Comparison of ENCODE assay signal across 8 cellular contexts in genomic region chr3:170811928-170812591, GRCh38. TPM values are rescaled to one million over a fixed set of nuclear protein-coding genes. Genes with fewer than 3 reads are reported as not detected.
DNase-seq lines count a peak whose midpoint lies in the region; ATAC-seq and TF ChIP-seq lines count a peak whose summit lies in the region.

No MANE protein-coding gene starts in this region.

- H3K36me3 ChIP-seq in sigmoid colon: no peaks in the 10 kb centered on the region

- TF ChIP-seq EP300 in sigmoid colon (IDR thresholded peaks at IDR 0.05): no peak

- no peak overlapping the region for H3K4me3 ChIP-seq in right cardiac atrium (ENCODE audit: low read length)
- no peak overlapping the region for H3K4me3 ChIP-seq in sigmoid colon

- H3K27me3 Mint-ChIP-seq in T-helper 17 cell: peaks cover 16% of the 10 kb centered on the region

- no peak for TF ChIP-seq POLR2A in sigmoid colon (IDR thresholded peaks at IDR 0.05)

- 65% methylated on average over 8 of the region's 8 CpGs for WGBS in right cardiac atrium
- WGBS in sigmoid colon, 2 donors: 55 to 74% methylated on average over 8 of the region's 8 CpGs

- H3K9me3 ChIP-seq in T-helper 17 cell (ENCODE audit: control insufficient read depth, low read length, poor library complexity, severe bottlenecking) (no peaks in the 10 kb centered on the region), right cardiac atrium (ENCODE audit: control insufficient read depth, low read length) (no peaks in the 10 kb centered on the region), sigmoid colon (no peaks in the 10 kb centered on the region)

- no peaks in the 10 kb centered on the region for H3K4me1 ChIP-seq in right cardiac atrium (ENCODE audit: control insufficient read depth, insufficient read depth, low read length)
- peaks cover 0 to 11% (median 2%) of the 10 kb centered on the region in 4 donors for H3K4me1 ChIP-seq in sigmoid colon

- DNase-seq in GM03348 (ENCODE audit: low spot score): peak; percentile 87
- peak; percentile 82 for DNase-seq in NCI-H1694 treated with DMSO at 0.1 percent for 48 hours (lab: John Stamatoyannopoulos, UW)
- peak in 2 of 3 donors; percentile 29 to 57 for DNase-seq in T-helper 17 cell
- DNase-seq in amniotic stem cell (lab: John Stamatoyannopoulos, UW): peak; percentile 49
- DNase-seq in right cardiac atrium: peak; percentile 40 to 77 (median 63)
- DNase-seq in sigmoid colon: peak; percentile 82

- peak; percentile 72 to 91 (median 86) for TF ChIP-seq CTCF in sigmoid colon (IDR thresholded peaks at IDR 0.05)

- no peak overlapping the region for H3K4me3 Mint-ChIP-seq in T-helper 17 cell

- ATAC-seq in HG02678 (IDR thresholded peaks at IDR 0.05; ENCODE audit: unreplicated experiment) (peak; percentile 79), T-helper 17 cell (peak; percentile 95), right cardiac atrium (peak; percentile 74 to 86), HG03457 (IDR thresholded peaks at IDR 0.05; ENCODE audit: unreplicated experiment) (no peak)

- no peaks in the 10 kb centered on the region for H3K36me3 Mint-ChIP-seq in T-helper 17 cell (ENCODE audit: low read depth)

- no peak overlapping the region for H3K27ac Mint-ChIP-seq in T-helper 17 cell

- no peak overlapping the region for H3K27ac ChIP-seq in right cardiac atrium (ENCODE audit: low read length)
- H3K27ac ChIP-seq in sigmoid colon: peak overlapping the region in 1 of 4 donors; percentile 22

- intact Hi-C loops in right cardiac atrium (cut with DNase I): loop anchor here (5.0 to 10.0 kb wide), 3 partner anchors 257 to 397 kb away; partner anchors contain the start of gene CLDN11 (in 4 of the 4)
- intact Hi-C loops in sigmoid colon (cut with DNase I): loop anchor here (2.0 to 5.0 kb wide), 2 partner anchors 397 to 500 kb away; no protein-coding TSS in a partner anchor

- H3K27me3 ChIP-seq in right cardiac atrium (ENCODE audit: control insufficient read depth, insufficient read depth) (no peaks in the 10 kb centered on the region), sigmoid colon (no peaks in the 10 kb centered on the region)

- peaks cover 16% of the 10 kb centered on the region for H3K4me1 Mint-ChIP-seq in T-helper 17 cell

RNA-seq across cellular contexts. Expression of gene RPL22L1, which starts 57.9 kb away (rescaled TPM):
- total RNA-seq in T-helper 17 cell: 10 to 100 TPM; 64.9 to 68.2 TPM
- 10 to 100 TPM; 16.8 to 31.8 (median 18.8) TPM for total RNA-seq in right cardiac atrium
- 44.9 TPM for polyA plus RNA-seq in right cardiac atrium
- 100 to 1,000 TPM in 1 of 4 donors, 10 to 100 TPM in 3; 69.6 to 113 (median 93.0) TPM for total RNA-seq in sigmoid colon
- 100 to 1,000 TPM in 2 of 3 donors, 10 to 100 TPM in 1; 74.7 to 148 (median 145) TPM for polyA plus RNA-seq in sigmoid colon
